ENCODE assay signal across 9 cellular contexts in the genomic region with DNA sequence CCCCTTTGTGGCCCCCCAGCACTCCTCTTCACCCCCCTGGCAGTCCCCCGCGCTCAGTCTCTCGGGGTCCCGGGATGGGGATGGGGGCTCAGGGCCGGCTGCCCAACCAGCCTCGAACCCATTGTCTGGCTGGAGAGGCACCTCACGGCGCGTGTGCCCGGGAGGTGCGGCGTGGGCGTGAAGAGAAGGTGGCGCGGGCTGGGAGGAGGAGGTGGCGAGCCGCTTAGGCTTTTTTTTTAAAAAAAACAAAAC. TPM values are rescaled to one million over a fixed set of nuclear protein-coding genes. Genes with fewer than 3 reads are reported as not detected.
DNase-seq lines count a peak whose midpoint lies in the region; ATAC-seq and TF ChIP-seq lines count a peak whose summit lies in the region.
"Had no signal": no experiment of that assay in that cellular context is flagged by ENCODE, and none has a peak within 500 bp of the region (broad histone marks: within the 10 kb centered on the region; RNA-seq: fewer than 3 reads in every experiment).

No MANE protein-coding gene starts in this region.

- H3K9ac ChIP-seq in mammary epithelial cell (ENCODE audit: insufficient read depth, low read length) (peak overlapping the region; percentile 82), liver (ENCODE audit: low read depth in 1 of 2, low read length in 2 of 2) (peak overlapping the region in 1 of 2 donors; percentile 69)

- no peaks in the 10 kb centered on the region for H3K9me3 ChIP-seq in mammary epithelial cell (replicated peaks; ENCODE audit: insufficient read depth, low read length)
- H3K9me3 ChIP-seq in liver (ENCODE audit: control insufficient read depth in 4 of 4, low read length in 3 of 4): no peaks in the 10 kb centered on the region
- no peaks in the 10 kb centered on the region for H3K9me3 ChIP-seq in thymus (ENCODE audit: control insufficient read depth)

- H2AFZ ChIP-seq in mammary epithelial cell (ENCODE audit: low read depth, low read length): peak overlapping the region; percentile 99

- no peaks in the 10 kb centered on the region for H3K36me3 ChIP-seq in mammary epithelial cell (ENCODE audit: insufficient read depth, low read length)
- no peaks in the 10 kb centered on the region for H3K36me3 ChIP-seq in liver (ENCODE audit: control insufficient read depth in 4 of 4, insufficient read depth in 3 of 4, low read depth in 1 of 4, low read length in 3 of 4)
- H3K36me3 ChIP-seq in thymus (ENCODE audit: control insufficient read depth, insufficient read depth): no peaks in the 10 kb centered on the region

- H4K20me1 ChIP-seq in mammary epithelial cell (ENCODE audit: insufficient read depth, low read length): peaks cover 8% of the 10 kb centered on the region

- H3K4me3 ChIP-seq in mammary epithelial cell (replicated peaks in 1 of 3; ENCODE audit: insufficient read depth in 1 of 3, low read depth in 2 of 3, low read length in 3 of 3): peak overlapping the region; percentile 81 to 93 (median 81)
- H3K4me3 ChIP-seq in liver (ENCODE audit: low read depth in 1 of 3, low read length in 3 of 3): peak overlapping the region; percentile 78 to 84 (median 83)
- H3K4me3 ChIP-seq in thymus (ENCODE audit: low read length): peak overlapping the region; percentile 68

- H3K79me2 ChIP-seq in mammary epithelial cell (ENCODE audit: insufficient read depth, low read length): peaks cover 57% of the 10 kb centered on the region

- no peaks in the 10 kb centered on the region for H3K9me3 Mint-ChIP-seq in T-helper 2 cell treated with Interferon-gamma antibody and Interleukin-4, amounts not matched to agents 5 μg/mL and 100 μg/mL, for 36 hours
- H3K9me3 Mint-ChIP-seq: activated naive CD4-positive, alpha-beta T cell treated with anti-CD3 and anti-CD28 coated beads, Interleukin-2, amount 50 U/mL, for 72 hours had no signal

- ATAC-seq in HG02840 (IDR thresholded peaks at IDR 0.05; ENCODE audit: low FRiP score, unreplicated experiment): no peak

- H3K27ac ChIP-seq in mammary epithelial cell (ENCODE audit: insufficient read depth, low read depth, low read length) (peak overlapping the region; percentile 59), liver (ENCODE audit: low read depth in 1 of 2, low read length in 2 of 2) (peak overlapping the region; percentile 63 to 71), thymus (ENCODE audit: low read depth) (no peak overlapping the region)

- peaks cover 51% of the 10 kb centered on the region for H3K27me3 Mint-ChIP-seq in T-helper 2 cell treated with Interferon-gamma antibody and Interleukin-4, amounts not matched to agents 5 μg/mL and 100 μg/mL, for 36 hours (ENCODE audit: low read depth)

- TF ChIP-seq CTCF in mammary epithelial cell (conservative IDR thresholded peaks at IDR 0.05 in 1 of 2, IDR thresholded peaks at IDR 0.05 in 1 of 2; ENCODE audit: extremely low read depth in 1 of 2, insufficient read depth in 1 of 2, low read depth in 1 of 2, low read length in 2 of 2) (no peak), liver (IDR thresholded peaks at IDR 0.05; ENCODE audit: low read depth, low read length, missing input control) (no peak)

- no TSS peak for BruUV-seq in mammary epithelial cell (replicated peaks; lab: Mats Ljungman, UMichigan)

- DNase-seq in T-helper 2 cell treated with Interferon-gamma antibody and Interleukin-4, amounts not matched to agents 5 μg/mL and 100 μg/mL, for 36 hours (ENCODE audit: low spot score): no peak
- DNase-seq in T-helper 2 cell (no peak), HuH-7 (ENCODE audit: low spot score) (peak; percentile 36), mammary epithelial cell (no peak), COLO829 (ENCODE audit: low spot score) (no peak)

- no CpG with 5 or more reads among the region's 17 CpGs for WGBS in mammary epithelial cell (ENCODE audit: low coverage, missing lambda C conversion rate)
- WGBS in liver: under 1% methylated on average over 17 of the region's 17 CpGs
- 2% methylated on average over 17 of the region's 17 CpGs for WGBS in thymus

- H3K4me1 ChIP-seq in mammary epithelial cell (ENCODE audit: insufficient read depth, low read length) (peaks cover 16% of the 10 kb centered on the region), liver (ENCODE audit: control insufficient read depth in 4 of 4, insufficient read depth in 4 of 4, low read length in 3 of 4) (peaks cover 0 to 14% (median 7%) of the 10 kb centered on the region in 4 donors), thymus (ENCODE audit: control insufficient read depth, insufficient read depth, low read length) (no peaks in the 10 kb centered on the region)

- in situ Hi-C loops in mammary epithelial cell (cut with MboI; ENCODE audit: low sequenced_read_pairs in 2 of 2): loop anchor here (10.0 kb wide), 1 partner anchor 141 kb away; no protein-coding TSS in a partner anchor

- H3K36me3 Mint-ChIP-seq in T-helper 2 cell treated with Interferon-gamma antibody and Interleukin-4, amounts not matched to agents 5 μg/mL and 100 μg/mL, for 36 hours (ENCODE audit: low read depth): no peaks in the 10 kb centered on the region

- intact Hi-C loops in mammary epithelial cell (cut with micrococcal nuclease): loop anchor here (1.0 to 5.0 kb wide), 7 partner anchors 86 to 299 kb away; no protein-coding TSS in a partner anchor

- dilution Hi-C loops in mammary epithelial cell (cut with HindIII; ENCODE audit: low sequenced_read_pairs): no loop called here

- CTCF ChIA-PET in mammary epithelial cell (lab: Charles Lee; ENCODE audit: low non-redundant PET): no interaction called here

- H3K4me2 ChIP-seq in mammary epithelial cell (ENCODE audit: insufficient read depth, low read depth, low read length): peak overlapping the region; percentile 76

- H3K27me3 ChIP-seq in mammary epithelial cell (ENCODE audit: insufficient read depth, low read length) (no peaks in the 10 kb centered on the region), liver (ENCODE audit: control insufficient read depth in 4 of 4, insufficient read depth in 4 of 4, low read length in 3 of 4) (no peaks in the 10 kb centered on the region), thymus (ENCODE audit: control insufficient read depth, insufficient read depth) (peaks cover 29% of the 10 kb centered on the region)

- peak overlapping the region; percentile 55 for H3K4me3 Mint-ChIP-seq in T-helper 2 cell treated with Interferon-gamma antibody and Interleukin-4, amounts not matched to agents 5 μg/mL and 100 μg/mL, for 36 hours

- H3K4me1 Mint-ChIP-seq in T-helper 2 cell treated with Interferon-gamma antibody and Interleukin-4, amounts not matched to agents 5 μg/mL and 100 μg/mL, for 36 hours (ENCODE audit: low read depth): peaks cover 10% of the 10 kb centered on the region

- H3K27ac Mint-ChIP-seq in T-helper 2 cell treated with Interferon-gamma antibody and Interleukin-4, amounts not matched to agents 5 μg/mL and 100 μg/mL, for 36 hours: no peak overlapping the region

- no peak for TF ChIP-seq RAD21 in liver (IDR thresholded peaks at IDR 0.05)

TF ChIP-seq in liver, 16 proteins besides CTCF, POLR2A, EP300 and RAD21:
- TF ChIP-seq GABPA (IDR thresholded peaks at IDR 0.05 in 1 of 2, conservative IDR thresholded peaks at IDR 0.05 in 1 of 2): no peak
- TF ChIP-seq FOXA2 (IDR thresholded peaks at IDR 0.05): no peak
- TF ChIP-seq TAF1 (conservative IDR thresholded peaks at IDR 0.05): no peak
- TF ChIP-seq NR2F2 (IDR thresholded peaks at IDR 0.05): no peak
- TF ChIP-seq, protein P1, sequence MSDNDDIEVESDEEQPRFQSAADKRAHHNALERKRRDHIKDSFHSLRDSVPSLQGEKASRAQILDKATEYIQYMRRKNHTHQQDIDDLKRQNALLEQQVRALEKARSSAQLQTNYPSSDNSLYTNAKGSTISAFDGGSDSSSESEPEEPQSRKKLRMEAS (IDR thresholded peaks at IDR 0.05): no peak

RNA-seq across cellular contexts. Expression of a gene that starts 0.8 kb away (rescaled TPM):
- 10 to 100 TPM; 26.5 to 62.9 TPM for total RNA-seq in mammary epithelial cell
- 25.0 TPM for polyA plus RNA-seq in mammary epithelial cell
- 33.6 TPM for polyA minus RNA-seq in mammary epithelial cell
- total RNA-seq in liver: 1 to 10 TPM; 7.7 to 9.3 TPM
- polyA plus RNA-seq in liver: 1 to 10 TPM; 1.5 to 2.5 TPM
- polyA plus RNA-seq in thymus: 61.3 TPM
